Comparison of ENCODE assay signal across 8 cellular contexts in the genomic region with DNA sequence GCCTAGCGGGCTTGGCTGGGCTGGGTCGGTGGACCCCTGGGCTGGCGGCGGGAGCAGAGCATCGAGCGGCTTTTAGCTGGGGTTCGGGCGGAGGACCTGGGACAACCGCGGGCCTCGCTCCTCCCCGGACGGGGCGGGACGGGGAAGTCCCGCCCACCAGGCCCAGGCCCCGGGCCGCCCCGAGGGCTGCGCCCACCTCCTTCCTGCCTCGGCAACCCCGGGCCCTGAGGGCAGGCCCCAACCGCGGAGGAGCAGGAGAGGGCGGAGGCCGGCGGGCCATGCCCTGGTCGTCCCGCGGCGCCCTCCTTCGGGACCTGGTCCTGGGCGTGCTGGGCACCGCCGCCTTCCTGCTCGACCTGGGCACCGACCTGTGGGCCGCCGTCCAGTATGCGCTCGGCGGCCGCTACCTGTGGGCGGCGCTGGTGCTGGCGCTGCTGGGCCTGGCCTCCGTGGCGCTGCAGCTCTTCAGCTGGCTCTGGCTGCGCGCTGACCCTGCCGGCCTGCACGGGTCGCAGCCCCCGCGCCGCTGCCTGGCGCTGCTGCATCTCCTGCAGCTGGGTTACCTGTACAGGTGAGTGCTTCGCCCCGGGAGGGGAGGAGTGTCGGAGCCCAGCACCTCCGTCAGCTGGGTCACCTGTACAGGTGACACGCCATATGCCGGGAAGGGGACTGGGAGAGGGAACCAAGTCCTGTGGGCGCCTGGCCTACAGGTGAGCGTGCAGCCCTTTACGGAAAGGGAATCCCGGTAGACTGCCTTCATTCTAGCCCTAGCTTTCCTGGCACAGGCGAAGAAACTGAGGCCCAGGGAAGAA. TPM values are rescaled to one million over a fixed set of nuclear protein-coding genes. Genes with fewer than 3 reads are reported as not detected.
DNase-seq lines count a peak whose midpoint lies in the region; ATAC-seq and TF ChIP-seq lines count a peak whose summit lies in the region.

A gene with protein sequence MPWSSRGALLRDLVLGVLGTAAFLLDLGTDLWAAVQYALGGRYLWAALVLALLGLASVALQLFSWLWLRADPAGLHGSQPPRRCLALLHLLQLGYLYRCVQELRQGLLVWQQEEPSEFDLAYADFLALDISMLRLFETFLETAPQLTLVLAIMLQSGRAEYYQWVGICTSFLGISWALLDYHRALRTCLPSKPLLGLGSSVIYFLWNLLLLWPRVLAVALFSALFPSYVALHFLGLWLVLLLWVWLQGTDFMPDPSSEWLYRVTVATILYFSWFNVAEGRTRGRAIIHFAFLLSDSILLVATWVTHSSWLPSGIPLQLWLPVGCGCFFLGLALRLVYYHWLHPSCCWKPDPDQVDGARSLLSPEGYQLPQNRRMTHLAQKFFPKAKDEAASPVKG (plus strand): TSS at position 182 of the 812 bp plus-strand sequence. CDS start 97 bp downstream, at position 279.

- WGBS in adrenal gland, 4 donors, result 7 to 28% (median 14%) methylated on average over 8 to 68 of the region's 68 CpGs
- WGBS in aorta, 2 donors, result 4 to 5% methylated on average over 50 to 68 of the region's 68 CpGs

- intact Hi-C loops in adrenal gland (cut with DNase I) (no loop called here), left cardiac atrium (cut with DNase I) (no loop called here), aorta (cut with DNase I) (no loop called here)

- H3K4me3 ChIP-seq in CD8-positive, alpha-beta memory T cell (ENCODE audit: low read length), result peak within 1 kb of the TSS; percentile 86
- H3K4me3 ChIP-seq in adrenal gland, result peak within 1 kb of the TSS; percentile 46 to 93 (median 76)
- H3K4me3 ChIP-seq in rectal smooth muscle tissue (ENCODE audit: low read length), result peak within 1 kb of the TSS; percentile 78
- peak within 1 kb of the TSS; percentile 27 to 67 for H3K4me3 ChIP-seq in aorta (ENCODE audit: low read length in 2 of 2)

- POLR2A ChIA-PET in CD8-positive, alpha-beta memory T cell (lab: Charles Lee), result interaction anchor here (0.6 to 1.4 kb wide), 5 partner anchors 9 to 130 kb away, joined by 4 to 8 read pairs (median 5); a partner anchor contains a TSS
- POLR2A ChIA-PET in T-cell (lab: Charles Lee), result no interaction called here

- no peaks in the 10 kb centered on the region for H3K9me3 ChIP-seq in CD8-positive, alpha-beta memory T cell (ENCODE audit: low read length)
- H3K9me3 ChIP-seq in adrenal gland (replicated peaks in 1 of 3), result no peaks in the 10 kb centered on the region
- no peaks in the 10 kb centered on the region for H3K9me3 ChIP-seq in aorta (ENCODE audit: control insufficient read depth, low read length)

- H3K9ac ChIP-seq in rectal smooth muscle tissue (ENCODE audit: low read length), result peak within 1 kb of the TSS; percentile 80

- TF ChIP-seq CTCF in adrenal gland (IDR thresholded peaks at IDR 0.05), result peak in 5 of 6 experiments; percentile 14 to 43 (median 33)

- DNase-seq in CD8-positive, alpha-beta memory T cell, result peak; percentile 79 to 90 (median 81)
- DNase-seq in HUDEP-2 (lab: John Stamatoyannopoulos, UW; ENCODE audit: unreplicated experiment in 76 of 76) (peak in 56 of 76 experiments; percentile 9 to 71 (median 48)), T-cell (peak; percentile 71 to 90 (median 81)), adrenal gland (peak; percentile 73 to 78 (median 77)), left cardiac atrium (peak; percentile 83), aorta (peak; percentile 88 to 92)

- no peaks in the 10 kb centered on the region for H3K9me3 Mint-ChIP-seq in CD8-positive, alpha-beta memory T cell
- H3K9me3 Mint-ChIP-seq in T-cell, result no peaks in the 10 kb centered on the region

- TF ChIP-seq POLR2A in adrenal gland (IDR thresholded peaks at IDR 0.05), result peak in 1 of 2 donors; percentile 48

- peak within 1 kb of the TSS; percentile 78 to 95 (median 90) for H3K27ac Mint-ChIP-seq in CD8-positive, alpha-beta memory T cell
- peak within 1 kb of the TSS; percentile 92 to 94 for H3K27ac Mint-ChIP-seq in T-cell

- ATAC-seq in GM19467 (IDR thresholded peaks at IDR 0.05; ENCODE audit: unreplicated experiment) (peak; percentile 80), T-cell (replicated peaks in 1 of 4) (peak; percentile 99), left cardiac atrium (peak; percentile 97 to 98), aorta (ENCODE audit: low FRiP score) (peak; percentile 94)

- H3K27ac ChIP-seq in CD8-positive, alpha-beta memory T cell (ENCODE audit: low read depth, low read length), result peak within 1 kb of the TSS; percentile 69
- H3K27ac ChIP-seq in adrenal gland (peak within 1 kb of the TSS; percentile 68 to 92 (median 85)), rectal smooth muscle tissue (ENCODE audit: low read depth, low read length) (peak within 1 kb of the TSS; percentile 88), aorta (ENCODE audit: low read depth in 1 of 2, low read length in 2 of 2) (peak within 1 kb of the TSS; percentile 31 to 81)

- peaks cover 5% of the 10 kb centered on the region for H3K36me3 ChIP-seq in CD8-positive, alpha-beta memory T cell (ENCODE audit: insufficient read depth, low read length)
- H3K36me3 ChIP-seq in adrenal gland (replicated peaks in 1 of 2), result peaks cover 0 to 12% of the 10 kb centered on the region in 2 donors
- H3K36me3 ChIP-seq in rectal smooth muscle tissue (ENCODE audit: control insufficient read depth, insufficient read depth, low read length), result peaks cover 5% of the 10 kb centered on the region
- peaks cover 0 to 2% of the 10 kb centered on the region in 2 donors for H3K36me3 ChIP-seq in aorta (ENCODE audit: control insufficient read depth in 1 of 2, insufficient read depth in 2 of 2, low read length in 1 of 2)

- H3K27me3 Mint-ChIP-seq in CD8-positive, alpha-beta memory T cell, result peaks cover 4% of the 10 kb centered on the region in 2 donors
- H3K27me3 Mint-ChIP-seq in T-cell, result no peaks in the 10 kb centered on the region

- H3K4me1 Mint-ChIP-seq in CD8-positive, alpha-beta memory T cell, result peaks cover 22 to 31% (median 23%) of the 10 kb centered on the region in 3 donors
- peaks cover 29 to 32% (median 32%) of the 10 kb centered on the region in 3 donors for H3K4me1 Mint-ChIP-seq in T-cell

- H3K36me3 Mint-ChIP-seq in CD8-positive, alpha-beta memory T cell, result peaks cover 0 to 23% (median 5%) of the 10 kb centered on the region in 3 donors
- H3K36me3 Mint-ChIP-seq in T-cell, result peaks cover 7% of the 10 kb centered on the region

- no peaks in the 10 kb centered on the region for H3K27me3 ChIP-seq in CD8-positive, alpha-beta memory T cell (ENCODE audit: insufficient read depth, low read length, poor library complexity, severe bottlenecking)
- H3K27me3 ChIP-seq in adrenal gland, result no peaks in the 10 kb centered on the region
- no peaks in the 10 kb centered on the region for H3K27me3 ChIP-seq in rectal smooth muscle tissue (ENCODE audit: control insufficient read depth, insufficient read depth, low read length)
- no peaks in the 10 kb centered on the region for H3K27me3 ChIP-seq in aorta (ENCODE audit: control insufficient read depth in 1 of 2, insufficient read depth in 2 of 2, low read length in 1 of 2)

- H3K4me3 Mint-ChIP-seq in CD8-positive, alpha-beta memory T cell, result peak within 1 kb of the TSS; percentile 85 to 93 (median 87)
- peak within 1 kb of the TSS; percentile 84 to 87 (median 84) for H3K4me3 Mint-ChIP-seq in T-cell

- CTCF ChIA-PET in CD8-positive, alpha-beta memory T cell (lab: Charles Lee), result interaction anchor here (0.6 to 1.7 kb wide), 9 partner anchors 8 to 102 kb away, joined by 3 to 7 read pairs (median 3); no protein-coding TSS in a partner anchor
- CTCF ChIA-PET in T-cell (lab: Charles Lee), result interaction anchor here in 1 of 2 donors (0.6 to 1.8 kb wide), 3 partner anchors 11 to 340 kb away, joined by 3 to 7 read pairs (median 4); no protein-coding TSS in a partner anchor

- peaks cover 20% of the 10 kb centered on the region for H3K4me1 ChIP-seq in CD8-positive, alpha-beta memory T cell (ENCODE audit: insufficient read depth, low read length)
- H3K4me1 ChIP-seq in adrenal gland (replicated peaks in 1 of 2), result peaks cover 13 to 22% of the 10 kb centered on the region in 2 donors
- no peaks in the 10 kb centered on the region for H3K4me1 ChIP-seq in rectal smooth muscle tissue (ENCODE audit: control insufficient read depth, insufficient read depth, low read length)
- H3K4me1 ChIP-seq in aorta (ENCODE audit: control insufficient read depth in 1 of 2, insufficient read depth in 2 of 2, low read length in 2 of 2), result no peaks in the 10 kb centered on the region

RNA-seq across cellular contexts. Expression of the gene that starts here (rescaled TPM):
- total RNA-seq in CD8-positive, alpha-beta memory T cell, result 1 to 10 TPM; 7.3 to 8.9 TPM
- polyA plus RNA-seq in CD8-positive, alpha-beta memory T cell, result 23.3 TPM
- total RNA-seq in T-cell (10 to 100 TPM in 3 of 5 donors, 1 to 10 TPM in 2; 7.7 to 18.3 (median 14.4) TPM), adrenal gland (10 to 100 TPM in 2 of 8 donors, 1 to 10 TPM in 6; 3.3 to 10.7 (median 6.6) TPM), left cardiac atrium (1 to 10 TPM; 5.4 to 5.7 TPM), aorta (1 to 10 TPM; 6.8 to 7.8 TPM)
- polyA plus RNA-seq in adrenal gland (1 to 10 TPM; 2.7 to 8.0 (median 5.3) TPM), aorta (1 to 10 TPM; 4.3 to 7.5 TPM)

Comparison
In these comparisons a context has a peak if more than half of its experiments do, and no peak if none do; other contexts are left out.
1. Peak in every context shown above with its lines: DNase-seq, ATAC-seq, H3K4me3 ChIP-seq and H3K27ac ChIP-seq.